ENCODE assay signal across 1 cellular context in the genomic region with DNA sequence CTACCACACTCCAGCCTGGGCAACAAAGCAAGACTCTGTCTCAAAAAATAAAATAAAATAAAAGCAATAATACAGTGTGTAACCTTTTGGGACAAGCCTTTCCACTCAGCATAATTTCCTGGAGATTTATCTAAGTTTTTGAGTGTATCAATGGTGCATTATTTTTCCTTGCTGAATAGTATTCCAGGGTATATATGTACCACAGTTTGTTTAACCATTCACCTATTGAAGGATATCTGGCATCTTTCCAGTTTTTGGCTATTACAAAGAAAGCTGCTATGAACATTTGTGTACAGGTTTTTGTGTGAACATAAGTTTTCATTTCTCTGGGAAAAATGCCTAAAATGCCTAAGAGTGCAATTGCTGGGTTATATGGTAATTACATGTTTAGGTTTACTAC.
TF ChIP-seq lines count a peak whose summit lies in the region.

No MANE protein-coding gene starts in this region.

TF ChIP-seq in SK-N-SH, 30 proteins besides CTCF, POLR2A, EP300 and RAD21 (continued from another document):
- TF ChIP-seq, protein P1, sequence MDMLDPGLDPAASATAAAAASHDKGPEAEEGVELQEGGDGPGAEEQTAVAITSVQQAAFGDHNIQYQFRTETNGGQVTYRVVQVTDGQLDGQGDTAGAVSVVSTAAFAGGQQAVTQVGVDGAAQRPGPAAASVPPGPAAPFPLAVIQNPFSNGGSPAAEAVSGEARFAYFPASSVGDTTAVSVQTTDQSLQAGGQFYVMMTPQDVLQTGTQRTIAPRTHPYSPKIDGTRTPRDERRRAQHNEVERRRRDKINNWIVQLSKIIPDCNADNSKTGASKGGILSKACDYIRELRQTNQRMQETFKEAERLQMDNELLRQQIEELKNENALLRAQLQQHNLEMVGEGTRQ (IDR thresholded peaks at IDR 0.05; ENCODE audit: borderline replicate concordance, low read depth, low read length) = no peak
- no peak for TF ChIP-seq TAF1 (IDR thresholded peaks at IDR 0.05; ENCODE audit: borderline replicate concordance, low read depth, low read length)
- TF ChIP-seq SMC3 (IDR thresholded peaks at IDR 0.05; ENCODE audit: low read depth, low read length) = no peak
- TF ChIP-seq MXI1 (IDR thresholded peaks at IDR 0.05; ENCODE audit: low read depth, low read length) = no peak
- TF ChIP-seq, protein P2, sequence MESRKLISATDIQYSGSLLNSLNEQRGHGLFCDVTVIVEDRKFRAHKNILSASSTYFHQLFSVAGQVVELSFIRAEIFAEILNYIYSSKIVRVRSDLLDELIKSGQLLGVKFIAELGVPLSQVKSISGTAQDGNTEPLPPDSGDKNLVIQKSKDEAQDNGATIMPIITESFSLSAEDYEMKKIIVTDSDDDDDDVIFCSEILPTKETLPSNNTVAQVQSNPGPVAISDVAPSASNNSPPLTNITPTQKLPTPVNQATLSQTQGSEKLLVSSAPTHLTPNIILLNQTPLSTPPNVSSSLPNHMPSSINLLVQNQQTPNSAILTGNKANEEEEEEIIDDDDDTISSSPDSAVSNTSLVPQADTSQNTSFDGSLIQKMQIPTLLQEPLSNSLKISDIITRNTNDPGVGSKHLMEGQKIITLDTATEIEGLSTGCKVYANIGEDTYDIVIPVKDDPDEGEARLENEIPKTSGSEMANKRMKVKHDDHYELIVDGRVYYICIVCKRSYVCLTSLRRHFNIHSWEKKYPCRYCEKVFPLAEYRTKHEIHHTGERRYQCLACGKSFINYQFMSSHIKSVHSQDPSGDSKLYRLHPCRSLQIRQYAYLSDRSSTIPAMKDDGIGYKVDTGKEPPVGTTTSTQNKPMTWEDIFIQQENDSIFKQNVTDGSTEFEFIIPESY (IDR thresholded peaks at IDR 0.05; ENCODE audit: borderline replicate concordance, low read depth) = no peak
- no peak for TF ChIP-seq FOSL2 (IDR thresholded peaks at IDR 0.05; ENCODE audit: borderline replicate concordance, low read depth)
- TF ChIP-seq, protein P3, sequence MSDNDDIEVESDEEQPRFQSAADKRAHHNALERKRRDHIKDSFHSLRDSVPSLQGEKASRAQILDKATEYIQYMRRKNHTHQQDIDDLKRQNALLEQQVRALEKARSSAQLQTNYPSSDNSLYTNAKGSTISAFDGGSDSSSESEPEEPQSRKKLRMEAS (IDR thresholded peaks at IDR 0.05; ENCODE audit: low read depth) = no peak
